In genomic region chr15:82986442-82986780, GRCh38 we compare ENCODE assay signal across 8 cellular contexts. TPM values are rescaled to one million over a fixed set of nuclear protein-coding genes. Genes with fewer than 3 reads are reported as not detected.
DNase-seq lines count a peak whose midpoint lies in the region; ATAC-seq, FAIRE-seq and TF ChIP-seq lines count a peak whose summit lies in the region.

No MANE protein-coding gene starts in this region.

- H3K4me2 ChIP-seq in SK-N-SH (peak overlapping the region; percentile 81), endothelial cell of umbilical vein (ENCODE audit: insufficient read depth, low read length) (peak overlapping the region; percentile 71)

- H3K4me3 Mint-ChIP-seq in activated CD8-positive, alpha-beta memory T cell treated with anti-CD3 and anti-CD28 coated beads, Interleukin-2, amount 10 ng/mL, durations not matched to agents 7 days and 5 days = peak overlapping the region; percentile 100
- peak overlapping the region; percentile 99 for H3K4me3 Mint-ChIP-seq in nephron

- no peak for TF ChIP-seq EP300 in SK-N-SH (IDR thresholded peaks at IDR 0.05; ENCODE audit: borderline replicate concordance in 1 of 2, low read depth in 1 of 2, low read length in 1 of 2)

- dilution Hi-C loops in endothelial cell of umbilical vein (cut with MboI; ENCODE audit: extremely low pct_ligation_motif_present, low sequenced_read_pairs) = no loop called here

- peak; percentile 52 for ATAC-seq in activated CD8-positive, alpha-beta memory T cell treated with anti-CD3 and anti-CD28 coated beads, Interleukin-2, amount 10 ng/mL, durations not matched to agents 7 days and 5 days
- ATAC-seq in HG02943 (IDR thresholded peaks at IDR 0.05; ENCODE audit: low read depth, unreplicated experiment) = peak; percentile 34

- no peak for TF ChIP-seq RAD21 in SK-N-SH (IDR thresholded peaks at IDR 0.05; ENCODE audit: low read length)

- peak; percentile 60 for DNase-seq in activated CD8-positive, alpha-beta memory T cell treated with anti-CD3 and anti-CD28 coated beads, Interleukin-2, amount 10 ng/mL, durations not matched to agents 7 days and 5 days
- no peak for DNase-seq in activated CD8-positive, alpha-beta memory T cell treated with anti-CD3 and anti-CD28 coated beads, Interleukin-2, amount 50 U/mL, for 4 hours
- no peak for DNase-seq in SK-N-SH
- DNase-seq in endothelial cell of umbilical vein (ENCODE audit: low read depth, low spot score) = no peak
- no peak for DNase-seq in mucosa of gallbladder (ENCODE audit: low spot score)
- DNase-seq in NCI-H446 (lab: John Stamatoyannopoulos, UW) = no peak

- peak overlapping the region; percentile 97 for H3K27ac Mint-ChIP-seq in activated CD8-positive, alpha-beta memory T cell treated with anti-CD3 and anti-CD28 coated beads, Interleukin-2, amount 10 ng/mL, durations not matched to agents 7 days and 5 days
- peak overlapping the region; percentile 71 to 99 (median 98) for H3K27ac Mint-ChIP-seq in nephron

- H3K36me3 ChIP-seq in SK-N-SH (replicated peaks in 1 of 2; ENCODE audit: control insufficient read depth in 1 of 2, insufficient read depth in 2 of 2, low read length in 1 of 2) = peaks cover 17 to 29% of the 10 kb centered on the region in 2 experiments
- H3K36me3 ChIP-seq in endothelial cell of umbilical vein (ENCODE audit: control insufficient read depth in 2 of 2, extremely low read depth in 1 of 2, insufficient read depth in 2 of 2, low read length in 2 of 2) = no peaks in the 10 kb centered on the region

- no peak for FAIRE-seq in endothelial cell of umbilical vein (lab: Jason Lieb, UNC)

- BruUV-seq in endothelial cell of umbilical vein (replicated peaks; lab: Mats Ljungman, UMichigan) = TSS peak; percentile 76

- no peaks in the 10 kb centered on the region for H3K9me3 Mint-ChIP-seq in activated CD8-positive, alpha-beta memory T cell treated with anti-CD3 and anti-CD28 coated beads, Interleukin-2, amount 10 ng/mL, durations not matched to agents 7 days and 5 days (ENCODE audit: low read depth)
- no peaks in the 10 kb centered on the region for H3K9me3 Mint-ChIP-seq in nephron

- intact Hi-C loops in endothelial cell of umbilical vein (cut with micrococcal nuclease) = loop anchor here (1.0 to 5.0 kb wide), 4 partner anchors 137 to 444 kb away; partner anchors contain the start of gene RPS17

- no peaks in the 10 kb centered on the region for H3K9me1 ChIP-seq in endothelial cell of umbilical vein (replicated peaks; ENCODE audit: control insufficient read depth, extremely low read depth, insufficient read depth, low read length)

- H4K20me1 ChIP-seq in SK-N-SH (ENCODE audit: insufficient read depth) (no peaks in the 10 kb centered on the region), endothelial cell of umbilical vein (replicated peaks; ENCODE audit: control insufficient read depth, extremely low read depth, insufficient read depth, low read length) (no peaks in the 10 kb centered on the region)

- no peaks in the 10 kb centered on the region for H3K27me3 Mint-ChIP-seq in activated CD8-positive, alpha-beta memory T cell treated with anti-CD3 and anti-CD28 coated beads, Interleukin-2, amount 10 ng/mL, durations not matched to agents 7 days and 5 days
- H3K27me3 Mint-ChIP-seq in nephron (ENCODE audit: low read depth) = no peaks in the 10 kb centered on the region

- TF ChIP-seq CTCF in SK-N-SH (IDR thresholded peaks at IDR 0.05) = no peak
- no peak for TF ChIP-seq CTCF in endothelial cell of umbilical vein (IDR thresholded peaks at IDR 0.05; ENCODE audit: extremely low read depth in 1 of 2, insufficient read depth in 1 of 2, low read depth in 1 of 2, low read length in 2 of 2)
- no peak for TF ChIP-seq CTCF in nephron (IDR thresholded peaks at IDR 0.05; ENCODE audit: unreplicated experiment in 3 of 3)

- no peaks in the 10 kb centered on the region for H3K27me3 ChIP-seq in SK-N-SH (ENCODE audit: insufficient read depth)
- H3K27me3 ChIP-seq in endothelial cell of umbilical vein (ENCODE audit: control insufficient read depth in 2 of 2, insufficient read depth in 2 of 2, low read length in 2 of 2) = no peaks in the 10 kb centered on the region

- H3K4me3 ChIP-seq in SK-N-SH (ENCODE audit: low read depth in 2 of 2, low read length in 1 of 2) = peak overlapping the region; percentile 88 to 92
- H3K4me3 ChIP-seq in endothelial cell of umbilical vein (replicated peaks in 1 of 3; ENCODE audit: insufficient read depth in 1 of 3, low read depth in 1 of 3, low read length in 3 of 3) = peak overlapping the region; percentile 65 to 88 (median 87)

- no peaks in the 10 kb centered on the region for H3K9me2 ChIP-seq in SK-N-SH

- POLR2A ChIA-PET in SK-N-SH (lab: Yijun Ruan, JAX) = interaction anchor here (0.7 to 1.7 kb wide), 4 partner anchors 10 to 446 kb away, joined by 3 to 16 read pairs (median 5); partner anchors contain the start of gene RPS17
- POLR2A ChIA-PET in endothelial cell of umbilical vein (lab: Charles Lee) = interaction anchor here (1.0 kb wide), 1 partner anchor 25 kb away, joined by 3 read pairs; the partner anchor contains the start of gene C15orf40

- CTCF ChIA-PET in activated CD8-positive, alpha-beta memory T cell treated with anti-CD3 and anti-CD28 coated beads, Interleukin-2, amount 10 ng/mL, durations not matched to agents 7 days and 5 days (lab: Charles Lee) = interaction anchor here (1.2 to 3.2 kb wide), 8 partner anchors 14 to 456 kb away, joined by 3 to 16 read pairs (median 6); partner anchors contain the start of genes C15orf40 and RPS17
- CTCF ChIA-PET in SK-N-SH (lab: Yijun Ruan, JAX) (interaction anchor here (0.7 to 3.6 kb wide), 10 partner anchors 13 to 446 kb away, joined by 3 to 18 read pairs (median 4); partner anchors contain the start of genes C15orf40 and RPS17), endothelial cell of umbilical vein (lab: Charles Lee) (interaction anchor here (0.6 to 1.6 kb wide), 5 partner anchors 15 to 456 kb away, joined by 3 to 8 read pairs (median 3); no protein-coding TSS in a partner anchor)

- no peak for TF ChIP-seq POLR2A in endothelial cell of umbilical vein (IDR thresholded peaks at IDR 0.05; ENCODE audit: low read depth, low read length)

- H2AFZ ChIP-seq in SK-N-SH (ENCODE audit: low read depth) (peak overlapping the region; percentile 83), endothelial cell of umbilical vein (ENCODE audit: low read depth, low read length) (peak overlapping the region; percentile 96)

- peaks cover 30% of the 10 kb centered on the region for H3K4me1 Mint-ChIP-seq in activated CD8-positive, alpha-beta memory T cell treated with anti-CD3 and anti-CD28 coated beads, Interleukin-2, amount 10 ng/mL, durations not matched to agents 7 days and 5 days
- H3K4me1 Mint-ChIP-seq in nephron = peaks cover 20% of the 10 kb centered on the region

- H3K79me2 ChIP-seq in SK-N-SH (ENCODE audit: insufficient read depth) (peaks cover 29% of the 10 kb centered on the region), endothelial cell of umbilical vein (ENCODE audit: control insufficient read depth, insufficient read depth, low read length) (peaks cover 8% of the 10 kb centered on the region)

- H3K27ac ChIP-seq in SK-N-SH (ENCODE audit: low read depth in 2 of 2, low read length in 1 of 2) (peak overlapping the region; percentile 69 to 94), endothelial cell of umbilical vein (ENCODE audit: insufficient read depth, low read depth, low read length) (peak overlapping the region; percentile 28)

- 1% methylated on average over 11 of the region's 12 CpGs for WGBS in SK-N-SH (ENCODE audit: low lambda C conversion rate)

- peaks cover 8 to 10% of the 10 kb centered on the region in 2 experiments; a peak in 3 of 4 replicates for H3K4me1 ChIP-seq in SK-N-SH (ENCODE audit: control insufficient read depth in 1 of 2, insufficient read depth in 2 of 2, low read depth in 1 of 2, low read length in 1 of 2)
- H3K4me1 ChIP-seq in endothelial cell of umbilical vein (ENCODE audit: control insufficient read depth, extremely low read depth, insufficient read depth, low read length) = peaks cover 4% of the 10 kb centered on the region

- H3K9ac ChIP-seq in SK-N-SH = peak overlapping the region; percentile 80
- H3K9ac ChIP-seq in endothelial cell of umbilical vein (replicated peaks; ENCODE audit: extremely low read depth, insufficient read depth, low read length) = peak overlapping the region; percentile 78

- peaks cover 4% of the 10 kb centered on the region for H3F3A ChIP-seq in SK-N-SH (replicated peaks; ENCODE audit: insufficient read depth)

- no peaks in the 10 kb centered on the region for H3K9me3 ChIP-seq in SK-N-SH
- H3K9me3 ChIP-seq in endothelial cell of umbilical vein (replicated peaks; ENCODE audit: control insufficient read depth, insufficient read depth, low read length) = no peaks in the 10 kb centered on the region

- peaks cover 28% of the 10 kb centered on the region for H3K36me3 Mint-ChIP-seq in activated CD8-positive, alpha-beta memory T cell treated with anti-CD3 and anti-CD28 coated beads, Interleukin-2, amount 10 ng/mL, durations not matched to agents 7 days and 5 days
- peaks cover 39% of the 10 kb centered on the region for H3K36me3 Mint-ChIP-seq in nephron (ENCODE audit: low read depth)

RNA-seq across cellular contexts. Expression of gene RAMAC, which starts 0.4 kb away (rescaled TPM):
- 10 to 100 TPM; 20.5 to 27.8 TPM for total RNA-seq in activated CD8-positive, alpha-beta memory T cell treated with anti-CD3 and anti-CD28 coated beads, Interleukin-2, amount 10 ng/mL, durations not matched to agents 7 days and 5 days
- polyA plus RNA-seq in SK-N-SH (2012; rRNA removed) (25.9 and 33.3 TPM in 2 replicates), endothelial cell of umbilical vein (8.8 and 12.5 TPM in 2 replicates)
- polyA plus RNA-seq in SK-N-SH (2012; cell fraction: cytosol; rRNA removed) = 37.4 and 44.7 TPM in 2 replicates
- 11.1 and 12.5 TPM in 2 replicates for polyA plus RNA-seq in SK-N-SH (2012; cell fraction: nucleus; rRNA removed)
- total RNA-seq in endothelial cell of umbilical vein (14.1 and 15.2 TPM in 2 replicates), mucosa of gallbladder (22.1 TPM)
- polyA plus RNA-seq in endothelial cell of umbilical vein (2011; cell fraction: cytosol; rRNA removed) = 14.1 and 14.3 TPM in 2 replicates
- polyA plus RNA-seq in endothelial cell of umbilical vein (2011; cell fraction: nucleus; rRNA removed) = 5.5 and 8.2 TPM in 2 replicates
- 15.4 and 19.2 TPM in 2 replicates for polyA plus RNA-seq in endothelial cell of umbilical vein (2012)
- polyA minus RNA-seq in endothelial cell of umbilical vein = 9.7 and 11.3 TPM in 2 replicates
- 8.7 TPM for polyA minus RNA-seq in endothelial cell of umbilical vein (2011; cell fraction: cytosol; rRNA and poly(A)+ RNA removed)
- 4.6 and 6.2 TPM in 2 replicates for polyA minus RNA-seq in endothelial cell of umbilical vein (2011; cell fraction: nucleus; rRNA and poly(A)+ RNA removed)

RNA-seq across cellular contexts. Expression of gene C15orf40, which starts 25.0 kb away (rescaled TPM):
- total RNA-seq in activated CD8-positive, alpha-beta memory T cell treated with anti-CD3 and anti-CD28 coated beads, Interleukin-2, amount 10 ng/mL, durations not matched to agents 7 days and 5 days = 10 to 100 TPM; 28.3 to 29.0 TPM
- 44.1 and 46.6 TPM in 2 replicates for polyA plus RNA-seq in SK-N-SH (2012; rRNA removed)
- polyA plus RNA-seq in SK-N-SH (2012; cell fraction: cytosol; rRNA removed) = 49.9 and 51.1 TPM in 2 replicates
- polyA plus RNA-seq in SK-N-SH (2012; cell fraction: nucleus; rRNA removed) = 17.7 and 20.9 TPM in 2 replicates
- 20.9 and 27.9 TPM in 2 replicates for total RNA-seq in endothelial cell of umbilical vein
- polyA plus RNA-seq in endothelial cell of umbilical vein = 14.1 and 15.4 TPM in 2 replicates
- polyA plus RNA-seq in endothelial cell of umbilical vein (2011; cell fraction: cytosol; rRNA removed) = 24.4 and 29.1 TPM in 2 replicates
- polyA plus RNA-seq in endothelial cell of umbilical vein (2011; cell fraction: nucleus; rRNA removed) = 9.4 and 9.7 TPM in 2 replicates
- polyA plus RNA-seq in endothelial cell of umbilical vein (2012) = 16.5 and 28.4 TPM in 2 replicates
- polyA minus RNA-seq in endothelial cell of umbilical vein = 7.6 and 15.0 TPM in 2 replicates
- 13.9 TPM for polyA minus RNA-seq in endothelial cell of umbilical vein (2011; cell fraction: cytosol; rRNA and poly(A)+ RNA removed)
- polyA minus RNA-seq in endothelial cell of umbilical vein (2011; cell fraction: nucleus; rRNA and poly(A)+ RNA removed) = 12.1 and 15.8 TPM in 2 replicates
- total RNA-seq in mucosa of gallbladder = 22.3 TPM

RNA-seq across cellular contexts. Expression of gene HOMER2, which starts 33.9 kb away (rescaled TPM):
- total RNA-seq in activated CD8-positive, alpha-beta memory T cell treated with anti-CD3 and anti-CD28 coated beads, Interleukin-2, amount 10 ng/mL, durations not matched to agents 7 days and 5 days = 10 to 100 TPM in 1 of 2 experiments, 1 to 10 TPM in 1; 8.2 to 14.4 TPM
- 7.3 and 8.2 TPM in 2 replicates for polyA plus RNA-seq in SK-N-SH (2012; rRNA removed)
- polyA plus RNA-seq in SK-N-SH (2012; cell fraction: cytosol; rRNA removed) = 6.8 and 7.3 TPM in 2 replicates
- 15.2 and 18.6 TPM in 2 replicates for polyA plus RNA-seq in SK-N-SH (2012; cell fraction: nucleus; rRNA removed)
- total RNA-seq in endothelial cell of umbilical vein = 0.60 and 0.97 TPM in 2 replicates
- 0.40 and 0.68 TPM in 2 replicates for polyA plus RNA-seq in endothelial cell of umbilical vein
- polyA plus RNA-seq in endothelial cell of umbilical vein (2011; cell fraction: cytosol; rRNA removed) = 0.25 and 0.61 TPM in 2 replicates
- polyA plus RNA-seq in endothelial cell of umbilical vein (2011; cell fraction: nucleus; rRNA removed) = 0.72 and 0.80 TPM in 2 replicates
- 0.59 TPM in 1 of 2 replicates, not detected in the other for polyA plus RNA-seq in endothelial cell of umbilical vein (2012)
- 1.0 and 3.3 TPM in 2 replicates for polyA minus RNA-seq in endothelial cell of umbilical vein
- polyA minus RNA-seq in endothelial cell of umbilical vein (2011; cell fraction: cytosol; rRNA and poly(A)+ RNA removed) = 1.4 TPM
- 1.5 and 1.6 TPM in 2 replicates for polyA minus RNA-seq in endothelial cell of umbilical vein (2011; cell fraction: nucleus; rRNA and poly(A)+ RNA removed)
- total RNA-seq in mucosa of gallbladder = 152 TPM
